ENCODE assay signal across 8 cellular contexts in the genomic region with DNA sequence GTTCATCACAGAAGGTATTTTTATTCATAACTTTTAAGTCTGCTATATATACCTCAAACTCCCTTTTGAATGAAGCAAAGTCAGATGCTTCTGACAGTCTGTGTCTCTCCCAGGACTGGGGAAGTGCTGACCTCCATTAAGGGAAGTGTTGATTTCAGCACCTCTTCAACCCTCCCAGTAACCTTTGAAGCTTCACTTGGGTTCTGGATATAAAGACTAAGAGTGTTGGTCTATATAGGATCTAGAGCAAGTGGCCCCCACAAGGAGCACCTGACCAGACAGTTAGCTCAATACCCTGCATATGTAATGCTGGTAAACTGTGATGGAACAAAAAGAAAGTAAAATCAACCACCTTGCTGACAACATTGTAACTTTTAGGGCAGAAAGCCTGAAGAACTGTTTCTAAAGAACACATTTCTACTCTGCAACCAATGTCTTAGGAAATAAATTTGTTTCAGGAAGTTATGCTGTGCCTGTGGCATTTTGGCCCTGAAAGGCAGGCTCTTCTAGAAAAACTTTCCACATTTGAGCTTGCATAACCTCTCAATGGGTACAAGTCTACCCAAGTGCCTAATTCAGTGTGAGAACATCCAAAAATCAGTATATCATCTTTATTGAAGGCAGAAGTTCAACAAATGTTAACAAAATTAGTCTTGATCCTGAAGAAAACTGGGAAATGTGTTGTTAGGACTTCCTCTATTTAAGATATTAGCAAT. TPM values are rescaled to one million over a fixed set of nuclear protein-coding genes. Genes with fewer than 3 reads are reported as not detected.
DNase-seq lines count a peak whose midpoint lies in the region; ATAC-seq and TF ChIP-seq lines count a peak whose summit lies in the region.

No MANE protein-coding gene starts in this region.

- in situ Hi-C loops in GM13977 (cut with MboI; ENCODE audit: low pct_unique_long_range_greater_than_20kb, low sequenced_read_pairs, unreplicated experiment): no loop called here

- H3K27me3 ChIP-seq in H7 (ENCODE audit: control insufficient read depth, insufficient read depth, low read length): no peaks in the 10 kb centered on the region

- peak; percentile 74 for DNase-seq in CD1c-positive myeloid dendritic cell (ENCODE audit: extremely low spot score)
- DNase-seq in SKM-1 treated with dmso at 0.1 percent for 144 hours (lab: John Stamatoyannopoulos, UW; ENCODE audit: unreplicated experiment): peak; percentile 78
- DNase-seq in left ventricle myocardium superior: no peak
- DNase-seq in left colon: no peak
- no peak for DNase-seq in NCI-H2196 treated with DMSO at 0.1 percent for 48 hours (lab: John Stamatoyannopoulos, UW; ENCODE audit: unreplicated experiment)
- no peak for DNase-seq in GM13977 (ENCODE audit: low spot score)
- DNase-seq in H7: no peak

- TF ChIP-seq CTCF in GM13977 (IDR thresholded peaks at IDR 0.05; ENCODE audit: extremely low read depth, insufficient read depth, missing control alignments): no peak

- ATAC-seq in HG02588 (IDR thresholded peaks at IDR 0.05; ENCODE audit: unreplicated experiment) (peak; percentile 16), left ventricle myocardium superior (peak; percentile 38), left colon (no peak)

- intact Hi-C loops in left ventricle myocardium superior (cut with micrococcal nuclease): no loop called here
- intact Hi-C loops in left colon (cut with DNase I, micrococcal nuclease): no loop called here

- H3K4me3 ChIP-seq in H7 (ENCODE audit: insufficient read depth, low read depth, low read length): no peak overlapping the region

- no peaks in the 10 kb centered on the region for H3K36me3 ChIP-seq in H7 (replicated peaks; ENCODE audit: control insufficient read depth, insufficient read depth, low read length)

RNA-seq across cellular contexts. Expression of gene PTPN22, which starts 0.9 kb away (rescaled TPM):
- total RNA-seq in left ventricle myocardium superior (0.40 TPM), left colon (1 to 10 TPM; 5.6 to 5.7 TPM)
- total RNA-seq in H7 (2014; rRNA removed; shearing (Covaris generic)): not detected in 2 replicates

RNA-seq across cellular contexts. Expression of gene BCL2L15, which starts 15.0 kb away (rescaled TPM):
- total RNA-seq in left ventricle myocardium superior (not detected), left colon (100 to 1,000 TPM; 157 to 187 TPM)
- not detected in 2 replicates for total RNA-seq in H7 (2014; rRNA removed; shearing (Covaris generic))

RNA-seq across cellular contexts. Expression of gene AP4B1, which starts 32.2 kb away (rescaled TPM):
- total RNA-seq in left ventricle myocardium superior (15.4 TPM), left colon (10 to 100 TPM; 19.0 to 22.6 TPM)
- 14.9 TPM in 2 replicates for total RNA-seq in H7 (2014; rRNA removed; shearing (Covaris generic))

RNA-seq across cellular contexts. Expression of gene DCLRE1B, which starts 32.7 kb away (rescaled TPM):
- total RNA-seq in left ventricle myocardium superior (1.9 TPM), left colon (1 to 10 TPM; 3.0 to 4.2 TPM)
- total RNA-seq in H7 (2014; rRNA removed; shearing (Covaris generic)): 15.1 and 16.6 TPM in 2 replicates

RNA-seq across cellular contexts. Expression of gene HIPK1, which starts 56.7 kb away (rescaled TPM):
- total RNA-seq in left ventricle myocardium superior: 52.2 TPM
- 10 to 100 TPM; 67.4 to 68.2 TPM for total RNA-seq in left colon
- total RNA-seq in H7 (2014; rRNA removed; shearing (Covaris generic)): 33.4 and 39.1 TPM in 2 replicates

Comparison
In these comparisons a context has a peak if more than half of its experiments do, and no peak if none do; other contexts are left out.
1. DNase-seq: peak in CD1c-positive myeloid dendritic cell (single experiment) and SKM-1 treated with dmso at 0.1 percent for 144 hours (single experiment); none in left ventricle myocardium superior (single experiment), left colon (0 of 2), NCI-H2196 treated with DMSO at 0.1 percent for 48 hours (single experiment), GM13977 (single experiment) and H7 (single experiment).
2. RNA of gene BCL2L15, which starts 15.0 kb away (total RNA-seq): 157 to 187 TPM in left colon; not detected in left ventricle myocardium superior (single experiment) and not detected in H7; every median in the first group is over 100 times any median in the second.